Comparison of ENCODE assay signal across 17 cellular contexts in the genomic region with DNA sequence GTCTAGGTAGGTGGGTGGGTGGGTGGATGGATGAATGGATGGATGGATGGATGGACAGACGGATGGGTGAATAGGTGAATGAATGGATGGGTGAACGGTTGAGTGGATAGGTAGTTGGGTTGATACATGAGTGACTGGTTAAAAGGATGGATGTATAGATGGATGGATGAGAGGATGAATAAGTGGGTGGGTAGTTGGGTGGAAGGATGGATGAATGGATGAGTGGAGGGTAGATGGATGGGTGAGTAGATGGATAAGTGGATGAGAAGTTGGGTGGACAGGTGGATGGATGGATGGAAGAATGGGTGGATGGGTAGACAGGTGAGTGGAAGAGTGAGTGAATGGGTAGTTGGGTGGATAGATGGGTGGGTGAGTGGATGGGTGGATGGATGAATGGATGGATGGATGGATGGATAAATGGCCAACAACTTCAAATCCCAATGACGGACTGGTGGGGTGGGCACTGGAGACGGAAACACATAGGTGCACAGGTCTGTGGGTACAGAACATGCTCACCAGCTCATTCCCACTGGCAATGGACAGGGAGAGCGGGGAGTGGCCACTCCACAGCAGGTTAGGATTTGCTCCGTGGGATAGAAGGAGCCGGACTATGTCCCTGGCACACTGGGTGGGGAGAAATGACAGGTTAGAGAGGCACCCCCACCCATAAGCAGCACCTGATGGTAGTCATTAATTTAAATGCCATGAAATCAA. TPM values are rescaled to one million over a fixed set of nuclear protein-coding genes. Genes with fewer than 3 reads are reported as not detected.
DNase-seq lines count a peak whose midpoint lies in the region; ATAC-seq and TF ChIP-seq lines count a peak whose summit lies in the region.
"Had no signal": no experiment of that assay in that cellular context is flagged by ENCODE, and none has a peak within 500 bp of the region (broad histone marks: within the 10 kb centered on the region; RNA-seq: fewer than 3 reads in every experiment).

No MANE protein-coding gene starts in this region.

- no peak overlapping the region for H3K27ac ChIP-seq in H9 (ENCODE audit: insufficient read length, low read depth, low read length)
- H3K27ac ChIP-seq in endodermal cell (ENCODE audit: low read depth, low read length) = no peak overlapping the region
- H3K27ac ChIP-seq in osteoblast (ENCODE audit: low read depth, low read length) = no peak overlapping the region

- H3K4ac ChIP-seq in H9 (ENCODE audit: low read depth, low read length) = no peak overlapping the region

- H3K79me2 ChIP-seq in H9 (ENCODE audit: insufficient read depth, low read length) (no peaks in the 10 kb centered on the region), osteoblast (ENCODE audit: insufficient read depth, low read length) (no peaks in the 10 kb centered on the region)

- H3K27me3 Mint-ChIP-seq in H9 (ENCODE audit: low read depth) = peaks cover 3% of the 10 kb centered on the region
- H3K27me3 Mint-ChIP-seq in endodermal cell (ENCODE audit: insufficient read depth) = peaks cover 3% of the 10 kb centered on the region
- no peaks in the 10 kb centered on the region for H3K27me3 Mint-ChIP-seq in osteocyte (ENCODE audit: unreplicated experiment)
- H3K27me3 Mint-ChIP-seq: CD4-positive, CD25-positive, alpha-beta regulatory T cell had no signal

- no peak overlapping the region for H3K23ac ChIP-seq in H9 (ENCODE audit: insufficient read length, low read depth, low read length)

- H3K36me3 ChIP-seq in endodermal cell (ENCODE audit: control insufficient read depth, insufficient read depth, low read length) = no peaks in the 10 kb centered on the region
- H3K36me3 ChIP-seq in osteoblast (ENCODE audit: insufficient read depth, low read length) = no peaks in the 10 kb centered on the region
- H3K36me3 ChIP-seq: HAP-1 had no signal

- H4K8ac ChIP-seq in H9 (replicated peaks; ENCODE audit: insufficient read length, low read depth, low read length) = no peak overlapping the region

- H3K4me3 ChIP-seq in endodermal cell (ENCODE audit: low read length) = no peak overlapping the region
- no peak overlapping the region for H3K4me3 ChIP-seq in osteoblast (ENCODE audit: insufficient read depth, low read length)
- H3K4me3 ChIP-seq: HAP-1 had no signal

- H3K36me3 Mint-ChIP-seq in H9 (ENCODE audit: insufficient read depth in 1 of 3, low read depth in 3 of 3) = no peaks in the 10 kb centered on the region
- no peaks in the 10 kb centered on the region for H3K36me3 Mint-ChIP-seq in endodermal cell (ENCODE audit: low read depth)
- peaks cover 17% of the 10 kb centered on the region for H3K36me3 Mint-ChIP-seq in osteocyte (ENCODE audit: unreplicated experiment)

- H3K27me3 ChIP-seq in H9 (ENCODE audit: insufficient read depth, low read length) (no peaks in the 10 kb centered on the region), endodermal cell (ENCODE audit: control insufficient read depth, insufficient read depth, low read length, poor library complexity, severe bottlenecking) (no peaks in the 10 kb centered on the region), osteoblast (ENCODE audit: insufficient read depth, low read length) (no peaks in the 10 kb centered on the region)

- no peak overlapping the region for H2BK5ac ChIP-seq in H9 (ENCODE audit: insufficient read length, low read length)

- WGBS in H9 (ENCODE audit: extremely low coverage, insufficient read length, low lambda C conversion rate) = 100% methylated on average over 1 of the region's 7 CpGs
- WGBS in endodermal cell (ENCODE audit: insufficient coverage in 1 of 2, insufficient read length in 1 of 2), 2 experiments = 89 to 90% methylated on average over 4 to 7 of the region's 7 CpGs

- H4K20me1 ChIP-seq in H9 (ENCODE audit: control insufficient read depth, insufficient read depth, insufficient read length) (no peaks in the 10 kb centered on the region), osteoblast (ENCODE audit: insufficient read depth, low read length) (peaks cover 2% of the 10 kb centered on the region)

- H2AFZ ChIP-seq in H9 (ENCODE audit: low read length) = no peak overlapping the region
- H2AFZ ChIP-seq in osteoblast (ENCODE audit: low read length) = no peak overlapping the region

- no peak overlapping the region for H4K5ac ChIP-seq in H9 (ENCODE audit: insufficient read length, low read depth, low read length)

- H3K4me3 Mint-ChIP-seq in H9 = no peak overlapping the region
- H3K4me3 Mint-ChIP-seq in endodermal cell = no peak overlapping the region
- H3K4me3 Mint-ChIP-seq in osteocyte (ENCODE audit: unreplicated experiment) = no peak overlapping the region
- H3K4me3 Mint-ChIP-seq: CD4-positive, CD25-positive, alpha-beta regulatory T cell had no signal

- H3K4me1 ChIP-seq in H9 (ENCODE audit: insufficient read depth, low read length) (no peaks in the 10 kb centered on the region), endodermal cell (ENCODE audit: control insufficient read depth, insufficient read depth, low read length) (no peaks in the 10 kb centered on the region), osteoblast (ENCODE audit: insufficient read depth, low read length) (peaks cover under 1% of the 10 kb centered on the region)
- H3K4me1 ChIP-seq: Caco-2, HAP-1 had no signal

- no peak overlapping the region for H2AK5ac ChIP-seq in H9 (ENCODE audit: insufficient read length, low read length)

- H3K4me1 Mint-ChIP-seq in H9 (peaks cover 0 to 1% of the 10 kb centered on the region in 2 experiments; a peak in 1 of 4 replicates), endodermal cell (no peaks in the 10 kb centered on the region), osteocyte (ENCODE audit: unreplicated experiment) (peaks cover 2% of the 10 kb centered on the region)

- H3T11ph ChIP-seq in H9 (ENCODE audit: low read length) = no peak overlapping the region

- H3K9me3 Mint-ChIP-seq in H9 (0 out of 5 replicates have a peak, but pooled peaks cover 0 to 2% of the 10 kb centered on the region in 2 experiments), endodermal cell (no peaks in the 10 kb centered on the region), osteocyte (ENCODE audit: unreplicated experiment) (no peaks in the 10 kb centered on the region)

- H3K56ac ChIP-seq in H9 (ENCODE audit: insufficient read length, low read depth, low read length) = no peak overlapping the region

- no peaks in the 10 kb centered on the region for H3K23me2 ChIP-seq in H9 (ENCODE audit: insufficient read length, low read depth, low read length, poor library complexity, severe bottlenecking)

- no peaks in the 10 kb centered on the region for H3K9me3 ChIP-seq in H9 (ENCODE audit: control insufficient read depth, low read depth, low read length)
- no peaks in the 10 kb centered on the region for H3K9me3 ChIP-seq in endodermal cell (ENCODE audit: control insufficient read depth, low read length)
- no peaks in the 10 kb centered on the region for H3K9me3 ChIP-seq in osteoblast (ENCODE audit: low read depth, low read length)
- H3K9me3 ChIP-seq: Caco-2, HAP-1 had no signal

- H2BK20ac ChIP-seq in H9 (ENCODE audit: low read depth, low read length, poor library complexity, severe bottlenecking) = no peak overlapping the region

- peak; percentile 1 for DNase-seq in 8988T
- peak; percentile 16 for DNase-seq in H9
- DNase-seq in endodermal cell = peak; percentile 14
- peak; percentile 30 for DNase-seq in osteocyte (ENCODE audit: extremely low spot score, unreplicated experiment)
- DNase-seq in osteoblast (ENCODE audit: insufficient read length, low spot score, missing footprints) = no peak
- DNase-seq: CD4-positive, CD25-positive, alpha-beta regulatory T cell; KG1; NCI-H1436; NCI-H2029 treated with DMSO at 0.1 percent for 48 hours; NCI-H2171 treated with DMSO at 0.1 percent for 48 hours; NCI-H446 treated with DMSO at 0.1 percent for 48 hours; RPMI8226; SIG-M5 had no signal

- no peak overlapping the region for H3K18ac ChIP-seq in H9 (ENCODE audit: insufficient read length, low read depth, low read length)

- H3K79me1 ChIP-seq in H9 (ENCODE audit: insufficient read depth, low read depth, low read length, poor library complexity, severe bottlenecking) = no peaks in the 10 kb centered on the region

- H3K9ac ChIP-seq in H9 (ENCODE audit: extremely low read depth, insufficient read length, low read length) = no peak overlapping the region
- no peak overlapping the region for H3K9ac ChIP-seq in endodermal cell (ENCODE audit: extremely low read depth, low read length, poor library complexity, severe bottlenecking)

- ATAC-seq in GM18867 (IDR thresholded peaks at IDR 0.05; ENCODE audit: unreplicated experiment) (no peak), HG02970 (IDR thresholded peaks at IDR 0.05; ENCODE audit: low FRiP score, unreplicated experiment) (no peak)

- H3K14ac ChIP-seq in H9 (ENCODE audit: insufficient read depth, low read length) = no peak overlapping the region

- H3K27ac Mint-ChIP-seq in H9 (no peak overlapping the region), endodermal cell (no peak overlapping the region), osteocyte (ENCODE audit: unreplicated experiment) (no peak overlapping the region)

- no peak overlapping the region for H2BK120ac ChIP-seq in H9 (ENCODE audit: low read depth, low read length, poor library complexity, severe bottlenecking)

- H4K91ac ChIP-seq in H9 (ENCODE audit: insufficient read length, low read depth, low read length) = no peak overlapping the region

- H2BK12ac ChIP-seq in H9 (ENCODE audit: insufficient read length, low read depth, low read length) = no peak overlapping the region

- TF ChIP-seq CTCF in H9 (conservative IDR thresholded peaks at IDR 0.05) (no peak), endodermal cell (conservative IDR thresholded peaks at IDR 0.05) (no peak), osteocyte (IDR thresholded peaks at IDR 0.05) (no peak), osteoblast (IDR thresholded peaks at IDR 0.05; ENCODE audit: extremely low read depth, low read depth, low read length) (no peak)

- H3K4me2 ChIP-seq in H9 (ENCODE audit: insufficient read depth, insufficient read length, low read length) (no peak overlapping the region), osteoblast (ENCODE audit: insufficient read depth, low read length) (no peak overlapping the region)

- no peak overlapping the region for H2BK15ac ChIP-seq in H9 (ENCODE audit: low read depth, low read length)

RNA-seq across cellular contexts. Expression of gene ANKMY1, which starts 48.8 kb away (rescaled TPM):
- total RNA-seq in H9 (2021) (8.6 and 13.7 TPM in 2 replicates), endodermal cell (10 to 100 TPM in 1 of 2 donors, 1 to 10 TPM in 1; 7.4 to 13.3 TPM), osteocyte (16.9 and 28.5 TPM in 2 replicates), osteoblast (11.2 and 11.5 TPM in 2 replicates)
- 6.2 TPM for polyA plus RNA-seq in endodermal cell (2013, experiment 1 of 2)
- 4.8 TPM for polyA plus RNA-seq in endodermal cell (2013, experiment 2 of 2)

RNA-seq across cellular contexts. Expression of gene DUSP28, which starts 51.2 kb away (rescaled TPM):
- total RNA-seq in H9 (2021) = 1.6 and 2.9 TPM in 2 replicates
- total RNA-seq in endodermal cell = 1 to 10 TPM; 1.4 to 2.8 TPM
- polyA plus RNA-seq in endodermal cell (2013, experiment 1 of 2) = 8.9 TPM
- polyA plus RNA-seq in endodermal cell (2013, experiment 2 of 2) = 6.1 TPM
- 3.8 and 5.9 TPM in 2 replicates for total RNA-seq in osteocyte
- 3.2 and 4.7 TPM in 2 replicates for total RNA-seq in osteoblast

RNA-seq across cellular contexts. Expression of gene RNPEPL1, which starts 59.3 kb away (rescaled TPM):
- total RNA-seq in H9 (2021) (22.5 and 24.7 TPM in 2 replicates), endodermal cell (10 to 100 TPM; 38.4 to 52.4 TPM), osteocyte (56.5 and 64.0 TPM in 2 replicates), osteoblast (13.0 and 14.7 TPM in 2 replicates)
- polyA plus RNA-seq in endodermal cell (2013, experiment 1 of 2) = 18.2 TPM
- 18.1 TPM for polyA plus RNA-seq in endodermal cell (2013, experiment 2 of 2)
